In genomic region chr5:77843570-77844407, GRCh38 we compare ENCODE assay signal across 1 cellular context.
TF ChIP-seq lines count a peak whose summit lies in the region.

No MANE protein-coding gene starts in this region.

TF ChIP-seq in IMR-90, 13 proteins besides CTCF, POLR2A, EP300 and RAD21 (continued from another document):
- no peak for TF ChIP-seq RCOR1 (IDR thresholded peaks at IDR 0.05; ENCODE audit: insufficient replicate concordance, low read length)
- TF ChIP-seq RFX5 (IDR thresholded peaks at IDR 0.05; ENCODE audit: low read depth, low read length) = no peak
TF ChIP-seq in IMR-90: peak in this region for 0.
